15 cellular contexts compared by ENCODE assay signal in the genomic region with DNA sequence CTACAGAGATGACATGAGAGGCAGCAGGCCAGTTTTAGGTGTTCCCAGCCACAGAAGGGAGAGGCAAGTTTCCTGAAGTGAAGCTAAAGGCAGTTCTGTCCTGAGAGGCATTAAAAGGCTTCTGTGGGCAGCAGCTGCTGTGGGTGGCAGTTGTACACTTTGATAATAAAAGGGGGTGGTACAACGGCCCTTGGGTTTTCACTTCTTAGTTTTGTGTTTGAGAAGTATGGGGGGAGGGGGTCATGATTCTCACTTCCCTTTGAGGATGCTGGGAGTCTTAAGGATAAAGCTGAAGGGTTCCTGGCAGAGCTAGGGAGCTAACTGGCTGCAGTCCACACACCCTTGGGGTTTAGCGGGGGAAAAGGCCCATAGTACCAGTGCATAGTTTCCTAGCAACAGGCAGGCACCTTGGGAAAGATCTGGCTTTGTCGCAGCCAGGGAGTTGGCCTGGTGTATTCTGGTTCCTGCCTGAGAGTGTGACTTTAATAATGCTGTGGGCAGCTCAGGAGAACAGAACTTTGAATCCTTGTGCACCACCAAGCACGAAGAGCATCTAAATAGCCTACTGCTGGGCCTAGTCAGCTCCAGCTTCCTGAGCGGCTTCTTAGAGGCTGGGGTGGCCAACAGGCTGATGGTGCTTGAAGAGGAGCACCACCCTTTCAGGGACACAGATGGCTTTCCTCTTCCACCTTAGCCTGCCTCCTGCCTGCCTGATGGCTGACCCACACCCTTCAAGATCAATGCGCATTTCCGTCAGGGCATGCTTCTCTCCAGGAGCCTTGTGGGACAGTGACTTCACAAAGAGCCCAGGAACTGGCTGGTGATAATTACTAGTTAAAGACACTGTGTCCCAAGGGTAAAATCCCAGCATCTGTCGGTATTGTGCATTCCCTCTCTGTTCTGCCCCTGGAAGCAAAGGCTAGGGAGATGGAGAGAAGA. TPM values are rescaled to one million over a fixed set of nuclear protein-coding genes. Genes with fewer than 3 reads are reported as not detected.
DNase-seq lines count a peak whose midpoint lies in the region; ATAC-seq and TF ChIP-seq lines count a peak whose summit lies in the region.
"Had no signal": no experiment of that assay in that cellular context is flagged by ENCODE, and none has a peak within 500 bp of the region (broad histone marks: within the 10 kb centered on the region; RNA-seq: fewer than 3 reads in every experiment).

No MANE protein-coding gene starts in this region.

- CTCF ChIA-PET in activated B cell treated with CpG ODN at 0.5 μM for 24 hours (lab: Charles Lee): no interaction called here

- intact Hi-C loops in activated B cell treated with CpG ODN at 0.5 μM for 24 hours (cut with micrococcal nuclease): no loop called here

- peak; percentile 21 for ATAC-seq in activated B cell treated with CpG ODN at 0.5 μM for 24 hours (ENCODE audit: low read depth)

- H3K27me3 Mint-ChIP-seq in activated B cell treated with CpG ODN at 0.5 μM for 24 hours: no peaks in the 10 kb centered on the region
- no peaks in the 10 kb centered on the region for H3K27me3 Mint-ChIP-seq in nephron progenitor cell (ENCODE audit: low read depth, poor library complexity)
- H3K27me3 Mint-ChIP-seq: type B pancreatic cell had no signal

- peaks cover 14% of the 10 kb centered on the region for H3K4me1 Mint-ChIP-seq in activated B cell treated with CpG ODN at 0.5 μM for 24 hours
- no peaks in the 10 kb centered on the region for H3K4me1 Mint-ChIP-seq in nephron progenitor cell

- H3K36me3 Mint-ChIP-seq in activated B cell treated with CpG ODN at 0.5 μM for 24 hours (ENCODE audit: low read depth): peaks cover 2% of the 10 kb centered on the region
- H3K36me3 Mint-ChIP-seq in nephron progenitor cell (ENCODE audit: low read depth): no peaks in the 10 kb centered on the region
- H3K36me3 Mint-ChIP-seq: IgD-negative memory B cell, type B pancreatic cell had no signal

- DNase-seq in NCI-H1105 treated with DMSO at 0.1 percent for 48 hours (lab: John Stamatoyannopoulos, UW) (peak; percentile 10), NCI-H1105 (lab: John Stamatoyannopoulos, UW) (no peak), NCI-H1092 treated with DMSO at 0.1 percent for 48 hours (lab: John Stamatoyannopoulos, UW) (peak; percentile 51), activated B cell treated with CpG ODN at 0.5 μM for 24 hours (no peak), pons (ENCODE audit: low spot score) (peak; percentile 21), nephron progenitor cell (no peak), cortex of kidney (lab: John Stamatoyannopoulos, UW) (no peak)
- DNase-seq in activated CD4-positive, alpha-beta T cell treated with anti-CD3 and anti-CD28 coated beads, Interleukin-2, amount 50 U/mL, for 48 hours: no peak
- DNase-seq: activated T-cell treated with anti-CD3 and anti-CD28 coated beads, Interleukin-2, amount 50 U/mL, for 24 hours; left ventricle myocardium inferior; NCI-H2029; WERI-Rb-1 had no signal

- no peak overlapping the region for H3K4me3 Mint-ChIP-seq in activated B cell treated with CpG ODN at 0.5 μM for 24 hours
- H3K4me3 Mint-ChIP-seq in nephron progenitor cell: no peak overlapping the region
- H3K4me3 Mint-ChIP-seq: activated T-cell treated with anti-CD3 and anti-CD28 coated beads, Interleukin-2, amount 50 U/mL, for 24 hours; IgD-negative memory B cell; type B pancreatic cell had no signal

- POLR2A ChIA-PET in activated B cell treated with CpG ODN at 0.5 μM for 24 hours (lab: Charles Lee): interaction anchor here (1.2 kb wide), 1 partner anchor 12 kb away, joined by 5 read pairs; a partner anchor contains a TSS

- peak overlapping the region; percentile 56 for H3K27ac Mint-ChIP-seq in activated B cell treated with CpG ODN at 0.5 μM for 24 hours
- no peak overlapping the region for H3K27ac Mint-ChIP-seq in nephron progenitor cell
- H3K27ac Mint-ChIP-seq: activated T-cell treated with anti-CD3 and anti-CD28 coated beads, Interleukin-2, amount 50 U/mL, for 24 hours; IgD-negative memory B cell; type B pancreatic cell had no signal

- no peak for TF ChIP-seq CTCF in activated B cell treated with CpG ODN at 0.5 μM for 24 hours (IDR thresholded peaks at IDR 0.05)
- TF ChIP-seq CTCF in nephron progenitor cell (IDR thresholded peaks at IDR 0.05): no peak

- H3K9me3 Mint-ChIP-seq in activated B cell treated with CpG ODN at 0.5 μM for 24 hours (no peaks in the 10 kb centered on the region), nephron progenitor cell (peaks cover 28% of the 10 kb centered on the region)
- H3K9me3 Mint-ChIP-seq: activated T-cell treated with anti-CD3 and anti-CD28 coated beads, Interleukin-2, amount 50 U/mL, for 24 hours; IgD-negative memory B cell; type B pancreatic cell had no signal

RNA-seq across cellular contexts. Expression of a gene that starts 12.4 kb away (rescaled TPM):
- 17.4 and 19.8 TPM in 2 replicates for total RNA-seq in activated B cell treated with CpG ODN at 0.5 μM for 24 hours

RNA-seq across cellular contexts. Expression of a gene that starts 48.2 kb away (rescaled TPM):
- 0.18 and 0.51 TPM in 2 replicates for total RNA-seq in activated B cell treated with CpG ODN at 0.5 μM for 24 hours
- total RNA-seq: glomerular endothelial cell had no signal

Comparison
In these comparisons a context has a peak if more than half of its experiments do, and no peak if none do; other contexts are left out.
1. DNase-seq: peak in NCI-H1105 treated with DMSO at 0.1 percent for 48 hours (single experiment), NCI-H1092 treated with DMSO at 0.1 percent for 48 hours (single experiment) and pons (single experiment); none in NCI-H1105 (single experiment), activated B cell treated with CpG ODN at 0.5 μM for 24 hours (single experiment), nephron progenitor cell (single experiment), cortex of kidney (single experiment) and activated CD4-positive, alpha-beta T cell treated with anti-CD3 and anti-CD28 coated beads, Interleukin-2, amount 50 U/mL, for 48 hours (0 of 2).